ENCODE assay signal across 32 cellular contexts in the genomic region with DNA sequence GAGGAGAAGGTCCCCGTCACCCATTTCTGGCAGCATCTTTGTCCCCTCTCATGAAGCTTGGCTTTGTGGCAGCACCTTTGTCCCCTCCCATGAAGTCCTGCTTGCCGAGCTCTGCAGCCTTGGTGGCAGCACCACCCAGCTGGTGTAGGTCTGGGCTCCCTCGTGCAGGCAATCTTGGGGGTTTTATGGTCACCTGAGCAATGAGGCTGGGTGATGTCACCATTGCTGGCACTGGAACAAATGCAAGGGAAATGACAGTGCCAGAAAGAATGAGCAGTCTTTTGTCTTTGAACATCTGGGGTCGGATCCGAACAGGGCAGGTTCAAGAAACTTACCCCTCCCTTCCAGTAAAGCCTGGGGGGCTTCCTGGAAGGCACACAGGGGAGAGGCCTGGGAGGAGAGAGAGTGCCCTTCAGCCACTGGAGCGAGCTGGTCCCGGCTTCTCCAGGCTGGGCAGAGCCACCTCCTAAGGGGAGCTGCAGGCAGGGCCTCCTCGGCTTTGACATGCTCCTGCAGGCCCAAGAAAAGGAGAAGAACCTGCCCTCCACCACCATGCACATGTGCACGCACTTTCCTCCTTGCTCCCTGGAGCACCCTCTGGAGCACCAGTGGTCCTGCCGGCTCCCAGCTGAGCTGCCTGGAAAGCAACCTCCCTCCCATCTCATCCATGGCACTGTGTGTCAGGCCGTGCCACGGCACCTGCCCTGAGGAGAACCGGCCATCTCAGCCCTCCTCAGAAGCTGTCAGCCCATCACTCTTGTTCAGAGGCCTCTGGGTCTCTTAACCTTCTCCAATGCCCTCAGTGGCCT. TPM values are rescaled to one million over a fixed set of nuclear protein-coding genes. Genes with fewer than 3 reads are reported as not detected.
DNase-seq lines count a peak whose midpoint lies in the region; ATAC-seq and TF ChIP-seq lines count a peak whose summit lies in the region.
"Had no signal": no experiment of that assay in that cellular context is flagged by ENCODE, and none has a peak within 500 bp of the region (broad histone marks: within the 10 kb centered on the region; RNA-seq: fewer than 3 reads in every experiment).

No MANE protein-coding gene starts in this region.

- POLR2A ChIA-PET in HEK293 (lab: Yijun Ruan, JAX) = no interaction called here

- H3K4me1 Mint-ChIP-seq in activated naive CD8-positive, alpha-beta T cell treated with anti-CD3 and anti-CD28 coated beads, Interleukin-2, amount 50 U/mL, for 24 hours = no peaks in the 10 kb centered on the region
- H3K4me1 Mint-ChIP-seq: natural killer cell had no signal

- H3K36me3 Mint-ChIP-seq in activated naive CD8-positive, alpha-beta T cell treated with anti-CD3 and anti-CD28 coated beads, Interleukin-2, amount 50 U/mL, for 24 hours (ENCODE audit: low read depth) = no peaks in the 10 kb centered on the region
- H3K36me3 Mint-ChIP-seq: natural killer cell had no signal

- H3K4me3 Mint-ChIP-seq in activated naive CD8-positive, alpha-beta T cell treated with anti-CD3 and anti-CD28 coated beads, Interleukin-2, amount 50 U/mL, for 24 hours = no peak overlapping the region
- H3K4me3 Mint-ChIP-seq: effector memory CD8-positive, alpha-beta T cell; GM23338; natural killer cell; stimulated activated naive CD8-positive, alpha-beta T cell treated with anti-CD3 and anti-CD28 coated beads, Interleukin-15, Interleukin-2, amounts not matched to agents 100 ng/mL and 50 ng/mL, for 24 hours; T-helper 2 cell treated with Interferon-gamma antibody and Interleukin-4, amounts not matched to agents 5 μg/mL and 100 μg/mL, for 36 hours had no signal

- no peak for ATAC-seq in GM21737 (IDR thresholded peaks at IDR 0.05; ENCODE audit: unreplicated experiment)
- no peak for ATAC-seq in HG03432 (IDR thresholded peaks at IDR 0.05; ENCODE audit: unreplicated experiment)
- no peak for ATAC-seq in activated naive CD8-positive, alpha-beta T cell treated with anti-CD3 and anti-CD28 coated beads, Interleukin-2, amount 50 U/mL, for 24 hours
- ATAC-seq: effector memory CD8-positive, alpha-beta T cell; natural killer cell had no signal

- H3K27me3 Mint-ChIP-seq in activated naive CD8-positive, alpha-beta T cell treated with anti-CD3 and anti-CD28 coated beads, Interleukin-2, amount 50 U/mL, for 24 hours = peaks cover 12% of the 10 kb centered on the region

- no peaks in the 10 kb centered on the region for H3K36me3 ChIP-seq in HEK293 (ENCODE audit: control insufficient read depth in 2 of 2, insufficient read depth in 1 of 2, low read length in 2 of 2)
- H3K36me3 ChIP-seq: esophagus squamous epithelium, vagina had no signal

- DNase-seq in NCI-H69 (lab: John Stamatoyannopoulos, UW) = peak; percentile 70
- peak; percentile 80 for DNase-seq in dermis blood vessel endothelial cell
- peak; percentile 14 to 38 for DNase-seq in lung microvascular endothelial cell (ENCODE audit: low read depth in 2 of 2)
- no peak for DNase-seq in GM13977 (ENCODE audit: low spot score)
- DNase-seq in activated naive CD8-positive, alpha-beta T cell treated with anti-CD3 and anti-CD28 coated beads, Interleukin-2, amount 50 U/mL, for 24 hours = no peak
- DNase-seq: activated CD4-positive, alpha-beta T cell treated with anti-CD3 and anti-CD28 coated beads for 48 hours; activated T-cell treated with anti-CD3 and anti-CD28 coated beads, Interleukin-2, amount 50 U/mL, for 48 hours; Calu3; effector memory CD8-positive, alpha-beta T cell; esophagus squamous epithelium; KBM-7; MM.1S; natural killer cell; NCI-H446; NCI-H82; Right ventricle myocardium superior had no signal

- H3K4me1 ChIP-seq in HEK293 (ENCODE audit: control insufficient read depth, insufficient read depth, low read length) = no peaks in the 10 kb centered on the region

- H3K27ac ChIP-seq in HEK293 (ENCODE audit: extremely low read depth, low read depth, low read length) = no peak overlapping the region
- H3K27ac ChIP-seq: C4-2B, coronary artery, esophagus squamous epithelium, skin epidermis, vagina, VCaP had no signal

- no peak overlapping the region for H3K27ac Mint-ChIP-seq in activated naive CD8-positive, alpha-beta T cell treated with anti-CD3 and anti-CD28 coated beads, Interleukin-2, amount 50 U/mL, for 24 hours
- H3K27ac Mint-ChIP-seq: GM23338; natural killer cell; stimulated activated naive CD8-positive, alpha-beta T cell treated with anti-CD3 and anti-CD28 coated beads, Interleukin-15, Interleukin-2, amounts not matched to agents 100 ng/mL and 50 ng/mL, for 24 hours; T-helper 2 cell treated with Interferon-gamma antibody and Interleukin-4, amounts not matched to agents 5 μg/mL and 100 μg/mL, for 36 hours had no signal

- no peak overlapping the region for H3K4me3 ChIP-seq in HEK293 (ENCODE audit: low read depth, low read length)
- H3K4me3 ChIP-seq: coronary artery, esophagus squamous epithelium, GM23338, skin epidermis, vagina had no signal

- in situ Hi-C loops in GM13977 (cut with MboI; ENCODE audit: low pct_unique_long_range_greater_than_20kb, low sequenced_read_pairs, unreplicated experiment) = no loop called here

- no peak for TF ChIP-seq CTCF in HEK293 (tag by site-specific recombination; IDR thresholded peaks at IDR 0.05)
- TF ChIP-seq CTCF in GM13977 (IDR thresholded peaks at IDR 0.05; ENCODE audit: extremely low read depth, insufficient read depth, missing control alignments) = no peak

- no peaks in the 10 kb centered on the region for H3K9me3 ChIP-seq in HEK293 (ENCODE audit: control insufficient read depth, insufficient read depth, low read depth, low read length)
- H3K9me3 ChIP-seq: esophagus squamous epithelium, vagina had no signal

- no peaks in the 10 kb centered on the region for H3K9me3 Mint-ChIP-seq in activated naive CD8-positive, alpha-beta T cell treated with anti-CD3 and anti-CD28 coated beads, Interleukin-2, amount 50 U/mL, for 24 hours
- H3K9me3 Mint-ChIP-seq: effector memory CD8-positive, alpha-beta T cell; GM23338; natural killer cell; stimulated activated naive CD8-positive, alpha-beta T cell treated with anti-CD3 and anti-CD28 coated beads, Interleukin-15, Interleukin-2, amounts not matched to agents 100 ng/mL and 50 ng/mL, for 24 hours; T-helper 2 cell treated with Interferon-gamma antibody and Interleukin-4, amounts not matched to agents 5 μg/mL and 100 μg/mL, for 36 hours had no signal

- CTCF ChIA-PET in HEK293 (lab: Yijun Ruan, JAX) = interaction anchor here (1.2 to 1.5 kb wide), 2 partner anchors 10 to 16 kb away, joined by 4 read pairs; partner anchors contain the start of gene BTBD17

TF ChIP-seq in HEK293, 187 proteins besides CTCF, POLR2A, EP300 and RAD21 (continues in another document):
- TF ChIP-seq, protein P1, sequence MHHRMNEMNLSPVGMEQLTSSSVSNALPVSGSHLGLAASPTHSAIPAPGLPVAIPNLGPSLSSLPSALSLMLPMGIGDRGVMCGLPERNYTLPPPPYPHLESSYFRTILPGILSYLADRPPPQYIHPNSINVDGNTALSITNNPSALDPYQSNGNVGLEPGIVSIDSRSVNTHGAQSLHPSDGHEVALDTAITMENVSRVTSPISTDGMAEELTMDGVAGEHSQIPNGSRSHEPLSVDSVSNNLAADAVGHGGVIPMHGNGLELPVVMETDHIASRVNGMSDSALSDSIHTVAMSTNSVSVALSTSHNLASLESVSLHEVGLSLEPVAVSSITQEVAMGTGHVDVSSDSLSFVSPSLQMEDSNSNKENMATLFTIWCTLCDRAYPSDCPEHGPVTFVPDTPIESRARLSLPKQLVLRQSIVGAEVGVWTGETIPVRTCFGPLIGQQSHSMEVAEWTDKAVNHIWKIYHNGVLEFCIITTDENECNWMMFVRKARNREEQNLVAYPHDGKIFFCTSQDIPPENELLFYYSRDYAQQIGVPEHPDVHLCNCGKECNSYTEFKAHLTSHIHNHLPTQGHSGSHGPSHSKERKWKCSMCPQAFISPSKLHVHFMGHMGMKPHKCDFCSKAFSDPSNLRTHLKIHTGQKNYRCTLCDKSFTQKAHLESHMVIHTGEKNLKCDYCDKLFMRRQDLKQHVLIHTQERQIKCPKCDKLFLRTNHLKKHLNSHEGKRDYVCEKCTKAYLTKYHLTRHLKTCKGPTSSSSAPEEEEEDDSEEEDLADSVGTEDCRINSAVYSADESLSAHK (tag by site-specific recombination; IDR thresholded peaks at IDR 0.05) = no peak
- no peak for TF ChIP-seq ZNF19 (tag by site-specific recombination; IDR thresholded peaks at IDR 0.05; ENCODE audit: low read depth)
- no peak for TF ChIP-seq PBX3 (CRISPR knock-in tag; IDR thresholded peaks at IDR 0.05)
- TF ChIP-seq ZNF629 (tag by site-specific recombination; IDR thresholded peaks at IDR 0.05) = no peak
- TF ChIP-seq ZNF324 (tag by site-specific recombination; IDR thresholded peaks at IDR 0.05) = no peak
- TF ChIP-seq ZNF677 (tag by site-specific recombination; IDR thresholded peaks at IDR 0.05) = no peak
- no peak for TF ChIP-seq ZSCAN18 (tag by site-specific recombination; IDR thresholded peaks at IDR 0.05)
- no peak for TF ChIP-seq ZBTB8A (tag by site-specific recombination; IDR thresholded peaks at IDR 0.05)
- TF ChIP-seq ZNF2 (tag by site-specific recombination; IDR thresholded peaks at IDR 0.05) = no peak
- TF ChIP-seq ZNF223 (tag by site-specific recombination; IDR thresholded peaks at IDR 0.05) = no peak

RNA-seq across cellular contexts. Expression of gene BTBD17, which starts 16.0 kb away (rescaled TPM):
- total RNA-seq in dermis blood vessel endothelial cell (0.17 TPM in 1 of 2 replicates, not detected in the other), lung microvascular endothelial cell (not detected in 2 replicates)
- total RNA-seq: Calu3, cardiac septum, esophagus squamous epithelium, liver, mononuclear cell, OCI-LY7, osteoblast, Right ventricle myocardium superior, vagina had no signal

RNA-seq across cellular contexts. Expression of gene KIF19, which starts 19.6 kb away (rescaled TPM):
- total RNA-seq in dermis blood vessel endothelial cell (6.4 and 16.3 TPM in 2 replicates), lung microvascular endothelial cell (under 0.01 and 0.44 TPM in 2 replicates)
- total RNA-seq: Calu3, OCI-LY7, osteoblast had no signal

RNA-seq across cellular contexts. Expression of gene GPR142, which starts 21.7 kb away (rescaled TPM):
- total RNA-seq in dermis blood vessel endothelial cell (0.09 and 0.68 TPM in 2 replicates), lung microvascular endothelial cell (not detected in 2 replicates)
- total RNA-seq: Calu3, GM23338, mononuclear cell, natural killer cell, OCI-LY7, osteoblast, Right ventricle myocardium superior had no signal

Comparison
In these comparisons a context has a peak if more than half of its experiments do, and no peak if none do; other contexts are left out.
1. DNase-seq: peak in NCI-H69 (single experiment), dermis blood vessel endothelial cell (single experiment) and lung microvascular endothelial cell (2 of 2); none in GM13977 (single experiment) and activated naive CD8-positive, alpha-beta T cell treated with anti-CD3 and anti-CD28 coated beads, Interleukin-2, amount 50 U/mL, for 24 hours (single experiment).